In the genomic region with DNA sequence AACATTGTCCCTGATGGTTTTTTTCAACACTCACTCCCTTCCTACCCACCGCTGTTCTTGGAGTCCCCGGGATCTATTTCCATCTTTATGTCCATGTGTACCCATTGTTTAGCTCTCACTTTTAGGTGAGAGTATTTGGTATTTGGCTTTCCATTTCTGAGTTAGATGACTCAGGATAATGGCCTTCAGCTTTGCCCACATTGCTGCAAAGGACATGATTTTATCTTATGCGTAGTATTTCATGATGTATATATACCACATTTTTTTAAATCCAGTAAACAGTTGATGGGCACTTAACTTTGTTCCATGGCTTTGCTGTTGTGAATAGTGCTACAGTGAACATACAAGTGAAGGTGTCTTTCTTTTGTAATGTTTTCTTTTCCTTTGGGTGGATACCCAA, we compare ENCODE assay signal across 20 cellular contexts.
"Had no signal": no experiment of that assay in that cellular context is flagged by ENCODE, and none has a peak within 500 bp of the region (broad histone marks: within the 10 kb centered on the region; RNA-seq: fewer than 3 reads in every experiment).

No MANE protein-coding gene starts in this region.

- ATAC-seq: esophagus mucosa, heart right ventricle, left lung had no signal

- H3K36me3 ChIP-seq: breast epithelium, heart right ventricle, left lung, sigmoid colon, transverse colon had no signal

- H3K27ac ChIP-seq: breast epithelium, dorsolateral prefrontal cortex, heart right ventricle, left lung, sigmoid colon, transverse colon had no signal

- H3K4me1 ChIP-seq: breast epithelium, heart right ventricle, left lung, sigmoid colon, transverse colon had no signal

- H3K4me3 ChIP-seq: breast epithelium, dorsolateral prefrontal cortex, heart right ventricle, left lung, sigmoid colon, transverse colon had no signal

- H3K27me3 ChIP-seq: breast epithelium, dorsolateral prefrontal cortex, heart right ventricle, left lung, sigmoid colon, transverse colon had no signal

- DNase-seq: activated B cell treated with CpG ODN at 0.5 μM for 24 hours; activated CD4-positive, alpha-beta T cell treated with anti-CD3 and anti-CD28 coated beads, Interleukin-2, amount 10 ng/mL, durations not matched to agents 7 days and 5 days; activated CD8-positive, alpha-beta memory T cell treated with anti-CD3 and anti-CD28 coated beads for 24 hours; activated naive CD4-positive, alpha-beta T cell treated with anti-CD3 and anti-CD28 coated beads, Interleukin-2, amount 50 U/mL, for 16 hours; activated T-cell treated with anti-CD3 and anti-CD28 coated beads for 4 hours; amniotic stem cell; dorsolateral prefrontal cortex; foreskin melanocyte; heart right ventricle; left lung; mesendoderm; nephron progenitor cell; sigmoid colon; stimulated activated CD4-positive, alpha-beta T cell treated with anti-CD3 and anti-CD28 coated beads, Interleukin-12 subunit alpha, Interleukin-12 subunit beta, amount 100 ng/mL, for 4 hours; stimulated activated naive CD4-positive, alpha-beta T cell; substantia nigra; T-helper 2 cell; transverse colon had no signal
